9 cellular contexts compared by ENCODE assay signal in the genomic region with DNA sequence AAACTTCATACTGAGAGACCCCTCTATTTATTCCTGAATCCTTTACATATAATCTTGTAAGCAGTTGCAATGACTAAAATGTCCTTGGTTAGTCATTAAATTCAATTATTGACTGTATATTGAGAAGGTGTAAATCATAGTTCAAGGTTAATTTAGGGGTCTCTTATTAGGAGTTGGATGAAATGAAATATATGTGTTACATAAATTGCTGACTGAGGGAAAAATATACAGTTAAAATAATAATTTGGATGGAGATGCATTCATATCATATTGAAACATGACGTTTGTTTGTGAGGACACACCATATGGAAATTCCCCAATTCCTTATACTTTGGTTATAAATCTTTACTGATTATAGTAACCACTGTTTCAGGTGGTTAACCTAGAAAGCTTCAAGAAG.
"Had no signal": no experiment of that assay in that cellular context is flagged by ENCODE, and none has a peak within 500 bp of the region (broad histone marks: within the 10 kb centered on the region; RNA-seq: fewer than 3 reads in every experiment).

No MANE protein-coding gene starts in this region.

- H3K9ac ChIP-seq: KMS-11 had no signal

- H3K4me3 ChIP-seq: GM23338, HAP-1 had no signal

- H2AFZ ChIP-seq: GM23338 had no signal

- DNase-seq: H7, HFFc6, Karpas-422, KBM-7 had no signal

- H3K36me3 ChIP-seq: HAP-1 had no signal

- H3K4me2 ChIP-seq: KMS-11 had no signal

- ATAC-seq: GM23338, HCT116 had no signal

- H3K27ac ChIP-seq: KMS-11 had no signal

- H3K9me3 ChIP-seq: HAP-1 had no signal

- FAIRE-seq: HTR-8/SVneo had no signal

- H3K4me1 ChIP-seq: HAP-1 had no signal
